Comparison of ENCODE assay signal across 9 cellular contexts in the genomic region with DNA sequence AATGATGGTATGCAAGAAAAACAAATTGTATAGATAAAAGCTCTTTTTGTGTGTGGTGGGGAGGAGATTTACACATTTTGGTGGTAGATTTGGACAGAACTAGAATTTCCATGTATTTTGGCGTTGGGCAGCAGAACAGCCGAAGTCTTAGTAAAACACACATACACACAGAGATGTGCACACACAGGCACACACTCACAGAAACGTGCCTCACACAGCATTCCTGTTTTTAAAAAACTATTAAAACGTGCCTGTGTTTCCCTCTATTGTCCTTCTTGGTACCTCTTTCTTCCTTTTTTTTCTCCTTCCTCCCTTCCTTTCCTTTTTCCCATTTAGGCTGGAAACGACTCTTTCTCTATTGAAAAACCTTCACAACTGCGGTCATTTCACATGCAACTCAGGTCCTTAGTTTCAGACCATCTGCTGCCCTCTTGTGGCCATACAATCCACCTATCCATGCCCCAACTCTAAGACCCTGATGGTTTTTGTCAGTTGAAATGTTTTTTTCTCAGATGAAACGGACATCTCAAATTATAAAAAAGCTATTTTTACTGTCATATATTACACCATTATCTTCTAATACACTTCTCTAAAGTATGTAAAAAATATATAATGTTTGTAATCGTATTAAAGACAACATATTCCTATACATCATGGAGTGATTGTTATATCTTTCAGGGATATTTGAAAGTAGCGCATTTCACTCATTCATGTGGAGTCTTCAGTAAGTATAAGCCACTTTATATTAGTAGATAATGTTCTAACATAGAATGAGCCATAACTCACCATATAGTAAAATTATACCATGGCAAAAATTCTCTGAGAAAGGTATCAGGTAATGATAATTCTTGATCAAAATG.
DNase-seq lines count a peak whose midpoint lies in the region; ATAC-seq, FAIRE-seq and TF ChIP-seq lines count a peak whose summit lies in the region.
"Had no signal": no experiment of that assay in that cellular context is flagged by ENCODE, and none has a peak within 500 bp of the region (broad histone marks: within the 10 kb centered on the region; RNA-seq: fewer than 3 reads in every experiment).

No MANE protein-coding gene starts in this region.

- no peak for TF ChIP-seq EP300 in H1 (IDR thresholded peaks at IDR 0.05; ENCODE audit: borderline replicate concordance in 1 of 2, low read depth in 2 of 2, low read length in 2 of 2)

- H3K79me2 ChIP-seq in KMS-11 (ENCODE audit: insufficient read depth, low read depth) (no peaks in the 10 kb centered on the region), PC-3 (ENCODE audit: low read length) (no peaks in the 10 kb centered on the region), H1 (ENCODE audit: control insufficient read depth in 1 of 2, insufficient read depth in 2 of 2, low read length in 2 of 2) (no peaks in the 10 kb centered on the region), mesendoderm (ENCODE audit: control insufficient read depth, insufficient read depth, low read length) (no peaks in the 10 kb centered on the region)

- H3K27ac ChIP-seq in KMS-11 (no peak overlapping the region), PC-3 (ENCODE audit: low read length) (no peak overlapping the region), H1 (ENCODE audit: low read depth, low read length) (no peak overlapping the region), mesendoderm (ENCODE audit: low read depth, low read length) (no peak overlapping the region)

- POLR2A ChIA-PET in activated CD4-positive, alpha-beta memory T cell treated with anti-CD3 and anti-CD28 coated beads for 36 hours (lab: Charles Lee) = no interaction called here
- POLR2A ChIA-PET in activated CD4-positive, alpha-beta memory T cell treated with anti-CD3 and anti-CD28 coated beads, Interleukin-2, amount 10 ng/mL, durations not matched to agents 7 days and 5 days (lab: Charles Lee) = no interaction called here
- POLR2A ChIA-PET in PC-3 (lab: Charles Lee; ENCODE audit: unreplicated experiment) (no interaction called here), H1 (lab: Charles Lee; ENCODE audit: partially characterized antibody) (no interaction called here)

- H3K36me3 Mint-ChIP-seq in activated CD4-positive, alpha-beta memory T cell treated with anti-CD3 and anti-CD28 coated beads for 36 hours = no peaks in the 10 kb centered on the region
- no peaks in the 10 kb centered on the region for H3K36me3 Mint-ChIP-seq in activated CD4-positive, alpha-beta memory T cell treated with anti-CD3 and anti-CD28 coated beads, Interleukin-2, amount 10 ng/mL, durations not matched to agents 7 days and 5 days (ENCODE audit: low read depth)

- H2BK15ac ChIP-seq in H1 (ENCODE audit: low read length) (no peak overlapping the region), mesendoderm (replicated peaks; ENCODE audit: low read depth) (no peak overlapping the region)

- H4K20me1 ChIP-seq in KMS-11 (ENCODE audit: insufficient read depth) (no peaks in the 10 kb centered on the region), PC-3 (ENCODE audit: low read length) (no peaks in the 10 kb centered on the region), H1 (replicated peaks in 1 of 2; ENCODE audit: control insufficient read depth in 1 of 2, insufficient read depth in 2 of 2, low read length in 2 of 2) (no peaks in the 10 kb centered on the region)

- H2AFZ ChIP-seq in KMS-11 (ENCODE audit: low read depth) (no peak overlapping the region), PC-3 (ENCODE audit: low read length) (peak overlapping the region; percentile 65), H1 (ENCODE audit: low read length) (peak overlapping the region; percentile 93)

- no peaks in the 10 kb centered on the region for H3F3A ChIP-seq in PC-3 (ENCODE audit: low read length, unreplicated experiment)

- TF ChIP-seq CTCF in KMS-11 (conservative IDR thresholded peaks at IDR 0.05; ENCODE audit: low read depth, low read length) = peak; percentile 66
- peak; percentile 93 for TF ChIP-seq CTCF in PC-3 (conservative IDR thresholded peaks at IDR 0.05; ENCODE audit: low read depth, low read length)
- peak; percentile 19 to 74 (median 63) for TF ChIP-seq CTCF in H1 (IDR thresholded peaks at IDR 0.05; ENCODE audit: control extremely low read depth in 1 of 3, insufficient read depth in 1 of 3, low read depth in 1 of 3, low read length in 3 of 3)

- H2BK5ac ChIP-seq in H1 (ENCODE audit: low read depth, low read length) (no peak overlapping the region), mesendoderm (ENCODE audit: low read length) (no peak overlapping the region)

- H3K36me3 ChIP-seq in KMS-11 (ENCODE audit: insufficient read depth) (no peaks in the 10 kb centered on the region), PC-3 (ENCODE audit: low read depth, low read length) (no peaks in the 10 kb centered on the region), H1 (ENCODE audit: control insufficient read depth in 2 of 4, insufficient read depth in 4 of 4, low read length in 3 of 4) (no peaks in the 10 kb centered on the region), mesendoderm (ENCODE audit: control insufficient read depth, insufficient read depth, low read length) (no peaks in the 10 kb centered on the region), H7 (replicated peaks; ENCODE audit: control insufficient read depth, insufficient read depth, low read length) (no peaks in the 10 kb centered on the region)

- H3K4ac ChIP-seq in H1 (replicated peaks; ENCODE audit: insufficient read length, low read depth, low read length) (no peak overlapping the region), mesendoderm (ENCODE audit: low read depth, low read length) (no peak overlapping the region)

- TF ChIP-seq RAD21 in H1 (IDR thresholded peaks at IDR 0.05 in 1 of 2, conservative IDR thresholded peaks at IDR 0.05 in 1 of 2; ENCODE audit: low read depth in 2 of 2, low read length in 2 of 2) = peak; percentile 82 to 84

- ATAC-seq in PC-3 = peak; percentile 90
- no peak for ATAC-seq in GM21381 (IDR thresholded peaks at IDR 0.05; ENCODE audit: unreplicated experiment)

- peak; percentile 92 for FAIRE-seq in H1 (lab: Jason Lieb, UNC)
- FAIRE-seq: colon had no signal

- H3K4me3 ChIP-seq in KMS-11 (IDR thresholded peaks at IDR 0.05; ENCODE audit: insufficient read depth, low read depth, low read length) (no peak overlapping the region), PC-3 (ENCODE audit: low read length) (no peak overlapping the region), H1 (ENCODE audit: extremely low read depth in 1 of 4, insufficient read depth in 2 of 4, low read depth in 3 of 4, low read length in 4 of 4) (no peak overlapping the region), mesendoderm (ENCODE audit: low read length) (no peak overlapping the region), H7 (ENCODE audit: insufficient read depth, low read depth, low read length) (no peak overlapping the region)

- no peak overlapping the region for H3K9ac ChIP-seq in KMS-11
- H3K9ac ChIP-seq in PC-3 (ENCODE audit: low read length) = no peak overlapping the region
- H3K9ac ChIP-seq in H1 (replicated peaks in 1 of 4; ENCODE audit: extremely low read depth in 1 of 4, low read depth in 3 of 4, low read length in 3 of 4) = no peak overlapping the region
- H3K9ac ChIP-seq in mesendoderm (ENCODE audit: low read length) = no peak overlapping the region

- H2BK120ac ChIP-seq in H1 (replicated peaks; ENCODE audit: low read depth, low read length) (no peak overlapping the region), mesendoderm (ENCODE audit: low read depth, low read length) (no peak overlapping the region)

- H3K23me2 ChIP-seq in H1 (ENCODE audit: low read depth, low read length) = no peaks in the 10 kb centered on the region

- H3K4me2 ChIP-seq in KMS-11 (no peak overlapping the region), PC-3 (ENCODE audit: low read length) (peak overlapping the region; percentile 47), H1 (ENCODE audit: insufficient read depth in 1 of 2, low read depth in 2 of 2, low read length in 2 of 2) (no peak overlapping the region), mesendoderm (ENCODE audit: low read length) (no peak overlapping the region)

- BruUV-seq in PC-3 (replicated peaks; lab: Mats Ljungman, UMichigan) = no TSS peak

- H3K27ac Mint-ChIP-seq in activated CD4-positive, alpha-beta memory T cell treated with anti-CD3 and anti-CD28 coated beads for 36 hours = no peak overlapping the region
- no peak overlapping the region for H3K27ac Mint-ChIP-seq in activated CD4-positive, alpha-beta memory T cell treated with anti-CD3 and anti-CD28 coated beads, Interleukin-2, amount 10 ng/mL, durations not matched to agents 7 days and 5 days

- H3K56ac ChIP-seq in H1 (replicated peaks; ENCODE audit: insufficient read length, low read depth, low read length) = no peak overlapping the region
- H3K56ac ChIP-seq in mesendoderm (ENCODE audit: low read length) = no peak overlapping the region

- H3K9me3 ChIP-seq in PC-3 (ENCODE audit: low read length) (no peaks in the 10 kb centered on the region), H1 (ENCODE audit: insufficient read depth in 2 of 2, low read depth in 1 of 2, low read length in 1 of 2) (no peaks in the 10 kb centered on the region)

- no peak for TF ChIP-seq POLR2A in H1 (IDR thresholded peaks at IDR 0.05; ENCODE audit: control extremely low read depth in 1 of 2, low read depth in 2 of 2, low read length in 2 of 2)

- WGBS in H1 (ENCODE audit: extremely low coverage in 1 of 2, insufficient coverage in 1 of 2, insufficient read length in 1 of 2, insufficient replicate concordance in 2 of 2, low coverage in 1 of 2, low lambda C conversion rate in 2 of 2, missing lambda C conversion rate in 1 of 2), 2 experiments = 36% methylated on average over 9 of the region's 9 CpGs; no CpG with 5 or more reads in 1 of the 2 experiments
- WGBS in mesendoderm (ENCODE audit: extremely low coverage, insufficient coverage, low lambda C conversion rate) = 100% methylated on average over 1 of the region's 9 CpGs

- H4K91ac ChIP-seq in H1 (replicated peaks; ENCODE audit: insufficient read length, low read length) = no peak overlapping the region

- H3K27me3 Mint-ChIP-seq in activated CD4-positive, alpha-beta memory T cell treated with anti-CD3 and anti-CD28 coated beads for 36 hours = no peaks in the 10 kb centered on the region
- no peaks in the 10 kb centered on the region for H3K27me3 Mint-ChIP-seq in activated CD4-positive, alpha-beta memory T cell treated with anti-CD3 and anti-CD28 coated beads, Interleukin-2, amount 10 ng/mL, durations not matched to agents 7 days and 5 days

- no peak overlapping the region for H3K4me3 Mint-ChIP-seq in activated CD4-positive, alpha-beta memory T cell treated with anti-CD3 and anti-CD28 coated beads for 36 hours
- H3K4me3 Mint-ChIP-seq in activated CD4-positive, alpha-beta memory T cell treated with anti-CD3 and anti-CD28 coated beads, Interleukin-2, amount 10 ng/mL, durations not matched to agents 7 days and 5 days = no peak overlapping the region

- no peak overlapping the region for H3K23ac ChIP-seq in H1 (ENCODE audit: insufficient read length)
- no peak overlapping the region for H3K23ac ChIP-seq in mesendoderm (ENCODE audit: low read length)

- intact Hi-C loops in activated CD4-positive, alpha-beta memory T cell treated with anti-CD3 and anti-CD28 coated beads for 36 hours (cut with micrococcal nuclease) = no loop called here
- intact Hi-C loops in PC-3 (cut with micrococcal nuclease) = loop anchor here (1.0 to 10.0 kb wide), 5 partner anchors 80 to 590 kb away; a partner anchor contains a TSS

- CTCF ChIA-PET in activated CD4-positive, alpha-beta memory T cell treated with anti-CD3 and anti-CD28 coated beads for 36 hours (lab: Charles Lee) = interaction anchor here (0.7 kb wide), 1 partner anchor 9 kb away, joined by 3 read pairs; no protein-coding TSS in a partner anchor
- CTCF ChIA-PET in activated CD4-positive, alpha-beta memory T cell treated with anti-CD3 and anti-CD28 coated beads, Interleukin-2, amount 10 ng/mL, durations not matched to agents 7 days and 5 days (lab: Charles Lee) = no interaction called here
- CTCF ChIA-PET in PC-3 (lab: Charles Lee) (interaction anchor here (0.6 kb wide), 1 partner anchor 79 kb away, joined by 3 read pairs; no protein-coding TSS in a partner anchor), H1 (lab: Charles Lee; ENCODE audit: partially characterized antibody) (interaction anchor here (0.5 to 1.9 kb wide), 11 partner anchors 8 to 1625 kb away, joined by 3 to 6 read pairs (median 3); no protein-coding TSS in a partner anchor)

- H3K18ac ChIP-seq in H1 (ENCODE audit: extremely low read depth, low read length) = no peak overlapping the region
- no peak overlapping the region for H3K18ac ChIP-seq in mesendoderm (ENCODE audit: low read length)

- no peak overlapping the region for H4K5ac ChIP-seq in H1 (ENCODE audit: insufficient read length, low read depth, low read length)
- H4K5ac ChIP-seq in mesendoderm (ENCODE audit: low read length) = no peak overlapping the region

- no peaks in the 10 kb centered on the region for H3K4me1 Mint-ChIP-seq in activated CD4-positive, alpha-beta memory T cell treated with anti-CD3 and anti-CD28 coated beads for 36 hours (ENCODE audit: low read depth)
- no peaks in the 10 kb centered on the region for H3K4me1 Mint-ChIP-seq in activated CD4-positive, alpha-beta memory T cell treated with anti-CD3 and anti-CD28 coated beads, Interleukin-2, amount 10 ng/mL, durations not matched to agents 7 days and 5 days

- peak; percentile 18 for DNase-seq in activated CD4-positive, alpha-beta memory T cell treated with anti-CD3 and anti-CD28 coated beads for 36 hours
- DNase-seq in activated CD4-positive, alpha-beta memory T cell treated with anti-CD3 and anti-CD28 coated beads, Interleukin-2, amount 10 ng/mL, durations not matched to agents 7 days and 5 days = no peak
- DNase-seq in PC-3 (peak; percentile 78), H1 (ENCODE audit: low read depth in 1 of 2, low spot score in 2 of 2) (peak; percentile 23 to 64), mesendoderm (peak; percentile 74), H7 (no peak)

- H3K79me1 ChIP-seq in H1 (ENCODE audit: low read depth, low read length) = no peaks in the 10 kb centered on the region
- H3K79me1 ChIP-seq in mesendoderm (ENCODE audit: low read length) = no peaks in the 10 kb centered on the region

- no peak overlapping the region for H2BK12ac ChIP-seq in H1 (ENCODE audit: low read depth, low read length)

- H3K9me2 ChIP-seq in PC-3 (replicated peaks; ENCODE audit: low read length) = no peaks in the 10 kb centered on the region

- H3K14ac ChIP-seq in H1 (ENCODE audit: insufficient read length) = no peak overlapping the region

- H3K4me1 ChIP-seq in KMS-11 (ENCODE audit: low read depth, poor library complexity, severe bottlenecking) (peaks cover 5% of the 10 kb centered on the region), PC-3 (ENCODE audit: insufficient read depth, low read length) (no peaks in the 10 kb centered on the region), H1 (replicated peaks in 1 of 4; ENCODE audit: control insufficient read depth in 3 of 4, insufficient read depth in 4 of 4, low read length in 3 of 4) (no peaks in the 10 kb centered on the region; a peak in 1 of 7 replicates), mesendoderm (ENCODE audit: control insufficient read depth, low read depth, low read length) (no peaks in the 10 kb centered on the region)

- H3K27me3 ChIP-seq in KMS-11 (ENCODE audit: insufficient read depth, low read depth) (no peaks in the 10 kb centered on the region), PC-3 (ENCODE audit: low read length) (peaks cover 19% of the 10 kb centered on the region), H1 (replicated peaks in 1 of 4; ENCODE audit: control insufficient read depth in 3 of 4, extremely low read depth in 1 of 4, insufficient read depth in 3 of 4, low read length in 3 of 4) (no peaks in the 10 kb centered on the region), mesendoderm (ENCODE audit: insufficient read depth, low read length, poor library complexity) (no peaks in the 10 kb centered on the region), H7 (ENCODE audit: control insufficient read depth, insufficient read depth, low read length) (no peaks in the 10 kb centered on the region)

- no peak overlapping the region for H2AK5ac ChIP-seq in H1 (ENCODE audit: low read depth, low read length)
- H2AK5ac ChIP-seq in mesendoderm (ENCODE audit: low read length) = no peak overlapping the region

- H2BK20ac ChIP-seq in H1 (ENCODE audit: low read length) = no peak overlapping the region

- H4K8ac ChIP-seq in H1 (ENCODE audit: extremely low read depth, insufficient read depth, low read length) (no peak overlapping the region), mesendoderm (ENCODE audit: low read depth, low read length) (no peak overlapping the region)

- H3K9me3 Mint-ChIP-seq in activated CD4-positive, alpha-beta memory T cell treated with anti-CD3 and anti-CD28 coated beads for 36 hours = peaks cover 8% of the 10 kb centered on the region
- peaks cover 6% of the 10 kb centered on the region for H3K9me3 Mint-ChIP-seq in activated CD4-positive, alpha-beta memory T cell treated with anti-CD3 and anti-CD28 coated beads, Interleukin-2, amount 10 ng/mL, durations not matched to agents 7 days and 5 days

Comparison
In these comparisons a context has a peak if more than half of its experiments do, and no peak if none do; other contexts are left out.
1. DNase-seq: peak in activated CD4-positive, alpha-beta memory T cell treated with anti-CD3 and anti-CD28 coated beads for 36 hours (single experiment), PC-3 (single experiment), H1 (2 of 2) and mesendoderm (single experiment); none in activated CD4-positive, alpha-beta memory T cell treated with anti-CD3 and anti-CD28 coated beads, Interleukin-2, amount 10 ng/mL, durations not matched to agents 7 days and 5 days (single experiment) and H7 (single experiment).
2. Peak in every context shown above with its lines, with median percentiles within 50 percentile points of each other: CTCF ChIP-seq.